Comparison of ENCODE assay signal across 8 cellular contexts in genomic region chr14:24212924-24213865, GRCh38. TPM values are rescaled to one million over a fixed set of nuclear protein-coding genes. Genes with fewer than 3 reads are reported as not detected.
DNase-seq lines count a peak whose midpoint lies in the region; ATAC-seq lines count a peak whose summit lies in the region.

A gene with protein sequence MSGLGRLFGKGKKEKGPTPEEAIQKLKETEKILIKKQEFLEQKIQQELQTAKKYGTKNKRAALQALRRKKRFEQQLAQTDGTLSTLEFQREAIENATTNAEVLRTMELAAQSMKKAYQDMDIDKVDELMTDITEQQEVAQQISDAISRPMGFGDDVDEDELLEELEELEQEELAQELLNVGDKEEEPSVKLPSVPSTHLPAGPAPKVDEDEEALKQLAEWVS (minus strand): TSS chr14:24213488. CDS start chr14:24213439, 49 bp downstream.

- peaks cover 83% of the 10 kb centered on the region for H3K36me3 Mint-ChIP-seq in dendritic cell treated with granulocyte-macrophage colony-stimulating factor and Interleukin-4, amounts not matched to agents 40 ng/mL and 50 ng/mL, for 4 days (ENCODE audit: low read depth)

- DNase-seq in C1 segment of cervical spinal cord (lab: John Stamatoyannopoulos, UW) (peak; percentile 54 to 94 (median 87)), NCI-H748 treated with DMSO at 0.1 percent for 48 hours (lab: John Stamatoyannopoulos, UW) (peak; percentile 94), left lobe of liver (ENCODE audit: low spot score) (peak; percentile 89)
- DNase-seq in activated CD4-positive, alpha-beta T cell treated with anti-CD3 and anti-CD28 coated beads, Interleukin-2, amount 50 U/mL, for 24 hours (ENCODE audit: low read depth in 1 of 2, low spot score in 1 of 2), result peak; percentile 84 to 96
- peak; percentile 91 for DNase-seq in stimulated activated CD4-positive, alpha-beta T cell treated with anti-CD3 and anti-CD28 coated beads, Interleukin-2, amount 100 ng/mL, for 4 hours (ENCODE audit: low read depth)

- ATAC-seq in GM19372 (IDR thresholded peaks at IDR 0.05; ENCODE audit: low read depth, unreplicated experiment) (peak; percentile 68), HG03558 (IDR thresholded peaks at IDR 0.05; ENCODE audit: extremely low read depth, unreplicated experiment) (peak; percentile 46), left lobe of liver (peak; percentile 77)

- intact Hi-C loops in dendritic cell treated with granulocyte-macrophage colony-stimulating factor and Interleukin-4, amounts not matched to agents 40 ng/mL and 50 ng/mL, for 4 days (cut with micrococcal nuclease), result loop anchor here (1.0 to 10.0 kb wide), 2 partner anchors 18 to 98 kb away; partner anchors contain the start of genes DCAF11, NRL and TM9SF1

- peaks cover 50% of the 10 kb centered on the region for H3K4me1 Mint-ChIP-seq in dendritic cell treated with granulocyte-macrophage colony-stimulating factor and Interleukin-4, amounts not matched to agents 40 ng/mL and 50 ng/mL, for 4 days (ENCODE audit: low read depth)

- H3K9me3 Mint-ChIP-seq in dendritic cell treated with granulocyte-macrophage colony-stimulating factor and Interleukin-4, amounts not matched to agents 40 ng/mL and 50 ng/mL, for 4 days, result no peaks in the 10 kb centered on the region

- peak within 1 kb of the TSS; percentile 94 for H3K4me3 Mint-ChIP-seq in dendritic cell treated with granulocyte-macrophage colony-stimulating factor and Interleukin-4, amounts not matched to agents 40 ng/mL and 50 ng/mL, for 4 days

- H3K27ac Mint-ChIP-seq in dendritic cell treated with granulocyte-macrophage colony-stimulating factor and Interleukin-4, amounts not matched to agents 40 ng/mL and 50 ng/mL, for 4 days, result peak within 1 kb of the TSS; percentile 99

- no peaks in the 10 kb centered on the region for H3K27me3 Mint-ChIP-seq in dendritic cell treated with granulocyte-macrophage colony-stimulating factor and Interleukin-4, amounts not matched to agents 40 ng/mL and 50 ng/mL, for 4 days

RNA-seq across cellular contexts. Expression of the gene that starts here (rescaled TPM):
- total RNA-seq in left lobe of liver, result 14.4 TPM

Comparison
In these comparisons a context has a peak if more than half of its experiments do, and no peak if none do; other contexts are left out.
1. Peak in every context shown above with its lines: DNase-seq and ATAC-seq.